Comparison of ENCODE assay signal across 9 cellular contexts in genomic region chr2:219459460-219460311, GRCh38. TPM values are rescaled to one million over a fixed set of nuclear protein-coding genes. Genes with fewer than 3 reads are reported as not detected.
DNase-seq lines count a peak whose midpoint lies in the region; ATAC-seq and TF ChIP-seq lines count a peak whose summit lies in the region.
"Had no signal": no experiment of that assay in that cellular context is flagged by ENCODE, and none has a peak within 500 bp of the region (broad histone marks: within the 10 kb centered on the region; RNA-seq: fewer than 3 reads in every experiment).

No MANE protein-coding gene starts in this region.

- peaks cover 25 to 80% (median 54%) of the 10 kb centered on the region in 10 experiments for H3K4me1 ChIP-seq in BLaER1 treated with 17β-estradiol and CSF1 and Interleukin-3, amounts not matched to agents 10 nM and 100 nM

- peak; percentile 97 for TF ChIP-seq CTCF in HL-60 (IDR thresholded peaks at IDR 0.05; ENCODE audit: insufficient read depth, low read length)

- no peaks in the 10 kb centered on the region for H3K9me3 ChIP-seq in BLaER1 treated with 17β-estradiol and CSF1 and Interleukin-3, amounts not matched to agents 10 nM and 100 nM (replicated peaks in 1 of 11)
- no peaks in the 10 kb centered on the region for H3K9me3 ChIP-seq in T-helper 17 cell (ENCODE audit: control insufficient read depth, low read length, poor library complexity, severe bottlenecking)

- H3K36me3 ChIP-seq in BLaER1 treated with 17β-estradiol and CSF1 and Interleukin-3, amounts not matched to agents 10 nM and 100 nM, result no peaks in the 10 kb centered on the region

- peak overlapping the region in 4 of 11 experiments; percentile 49 to 59 (median 54); a peak in 5 of 22 replicates for H3K27ac ChIP-seq in BLaER1 treated with 17β-estradiol and CSF1 and Interleukin-3, amounts not matched to agents 10 nM and 100 nM
- H3K27ac ChIP-seq in HL-60 (replicated peaks), result no peak overlapping the region; the same call in 1 of the 2 replicates
- H3K27ac ChIP-seq: SK-N-MC had no signal

- H3K27me3 ChIP-seq in BLaER1 treated with 17β-estradiol and CSF1 and Interleukin-3, amounts not matched to agents 10 nM and 100 nM, result no peaks in the 10 kb centered on the region
- no peaks in the 10 kb centered on the region for H3K27me3 ChIP-seq in HL-60 (ENCODE audit: insufficient read depth, poor library complexity, severe bottlenecking)

- peak; percentile 45 for ATAC-seq in T-helper 17 cell
- peak; percentile 13 for ATAC-seq in central memory CD8-positive, alpha-beta T cell (replicated peaks; ENCODE audit: extremely low read depth, poor library complexity, severe bottlenecking)
- peak; percentile 65 for ATAC-seq in left colon
- no peak for ATAC-seq in HG03342 (IDR thresholded peaks at IDR 0.05; ENCODE audit: unreplicated experiment)

- peak overlapping the region; percentile 68 to 96 (median 84) for H3K4me2 ChIP-seq in BLaER1 treated with 17β-estradiol and CSF1 and Interleukin-3, amounts not matched to agents 10 nM and 100 nM

- no peak overlapping the region; a peak in 1 of 20 replicates for H3K4me3 ChIP-seq in BLaER1 treated with 17β-estradiol and CSF1 and Interleukin-3, amounts not matched to agents 10 nM and 100 nM
- H3K4me3 ChIP-seq in HL-60 (replicated peaks; ENCODE audit: insufficient read depth, low read length), result no peak overlapping the region
- H3K4me3 ChIP-seq: SK-N-MC had no signal

- intact Hi-C loops in left colon (cut with DNase I, micrococcal nuclease), result no loop called here

- peak overlapping the region in 4 of 11 experiments; percentile 2 to 70 (median 63); a peak in 5 of 22 replicates for H3K9ac ChIP-seq in BLaER1 treated with 17β-estradiol and CSF1 and Interleukin-3, amounts not matched to agents 10 nM and 100 nM

- H3K4me1 Mint-ChIP-seq in T-helper 17 cell, result peaks cover 6% of the 10 kb centered on the region
- H3K4me1 Mint-ChIP-seq in central memory CD8-positive, alpha-beta T cell, result no peaks in the 10 kb centered on the region

- H3K9me3 Mint-ChIP-seq in central memory CD8-positive, alpha-beta T cell, result no peaks in the 10 kb centered on the region

- no peaks in the 10 kb centered on the region for H4K20me1 ChIP-seq in BLaER1 treated with 17β-estradiol and CSF1 and Interleukin-3, amounts not matched to agents 10 nM and 100 nM

- no peak overlapping the region for H3K4me3 Mint-ChIP-seq in T-helper 17 cell
- H3K4me3 Mint-ChIP-seq in central memory CD8-positive, alpha-beta T cell, result no peak overlapping the region

- no peaks in the 10 kb centered on the region for H3K36me3 Mint-ChIP-seq in T-helper 17 cell (ENCODE audit: low read depth)
- H3K36me3 Mint-ChIP-seq in central memory CD8-positive, alpha-beta T cell (ENCODE audit: insufficient read depth), result no peaks in the 10 kb centered on the region

- H3K27me3 Mint-ChIP-seq in T-helper 17 cell, result peaks cover 4% of the 10 kb centered on the region
- no peaks in the 10 kb centered on the region for H3K27me3 Mint-ChIP-seq in central memory CD8-positive, alpha-beta T cell

- DNase-seq in GM19238 (ENCODE audit: insufficient read length, low spot score) (peak; percentile 76), HL-60 (ENCODE audit: low read depth in 1 of 2, low spot score in 1 of 2) (peak in 1 of 2 experiments; percentile 45), T-helper 17 cell (no peak), left colon (peak; percentile 46 to 59)
- DNase-seq in central memory CD8-positive, alpha-beta T cell (ENCODE audit: low spot score in 2 of 2), result no peak
- peak; percentile 71 for DNase-seq in stimulated activated CD8-positive, alpha-beta memory T cell treated with anti-CD3 and anti-CD28 coated beads, Interleukin-4, amount 100 ng/mL, for 48 hours

- H3K27ac Mint-ChIP-seq in T-helper 17 cell, result no peak overlapping the region
- no peak overlapping the region for H3K27ac Mint-ChIP-seq in central memory CD8-positive, alpha-beta T cell (ENCODE audit: low read depth)

RNA-seq across cellular contexts. Expression of gene SPEG, which starts 25.0 kb away (rescaled TPM):
- 1 to 10 TPM; 7.3 to 8.4 TPM for total RNA-seq in T-helper 17 cell
- 10 to 100 TPM in 1 of 2 donors, 1 to 10 TPM in 1; 2.9 to 29.4 TPM for total RNA-seq in left colon

RNA-seq across cellular contexts. Expression of gene GMPPA, which starts 39.0 kb away (rescaled TPM):
- total RNA-seq in T-helper 17 cell, result 10 to 100 TPM; 25.1 to 27.2 TPM
- 10 to 100 TPM; 44.8 to 56.1 TPM for total RNA-seq in left colon

RNA-seq across cellular contexts. Expression of gene DES, which starts 41.5 kb away (rescaled TPM):
- not detected for total RNA-seq in T-helper 17 cell
- 100 to 1,000 TPM in 1 of 2 donors, 10 to 100 TPM in 1; 18.5 to 706 TPM for total RNA-seq in left colon

RNA-seq across cellular contexts. Expression of gene ASIC4, which starts 54.6 kb away (rescaled TPM):
- total RNA-seq in T-helper 17 cell (under 1 TPM in 1 of 2 donors, not detected in 1; 0.13 TPM), left colon (not detected)

Comparison
In these comparisons a context has a peak if more than half of its experiments do, and no peak if none do; other contexts are left out.
1. DNase-seq: peak in GM19238 (single experiment), left colon (2 of 2) and stimulated activated CD8-positive, alpha-beta memory T cell treated with anti-CD3 and anti-CD28 coated beads, Interleukin-4, amount 100 ng/mL, for 48 hours (single experiment); none in T-helper 17 cell (0 of 3) and central memory CD8-positive, alpha-beta T cell (0 of 2).
2. RNA of gene DES, which starts 41.5 kb away (total RNA-seq): 18.5 to 706 TPM in left colon; not detected in T-helper 17 cell; every median in the first group is over 10 times any median in the second.